In the genomic region with DNA sequence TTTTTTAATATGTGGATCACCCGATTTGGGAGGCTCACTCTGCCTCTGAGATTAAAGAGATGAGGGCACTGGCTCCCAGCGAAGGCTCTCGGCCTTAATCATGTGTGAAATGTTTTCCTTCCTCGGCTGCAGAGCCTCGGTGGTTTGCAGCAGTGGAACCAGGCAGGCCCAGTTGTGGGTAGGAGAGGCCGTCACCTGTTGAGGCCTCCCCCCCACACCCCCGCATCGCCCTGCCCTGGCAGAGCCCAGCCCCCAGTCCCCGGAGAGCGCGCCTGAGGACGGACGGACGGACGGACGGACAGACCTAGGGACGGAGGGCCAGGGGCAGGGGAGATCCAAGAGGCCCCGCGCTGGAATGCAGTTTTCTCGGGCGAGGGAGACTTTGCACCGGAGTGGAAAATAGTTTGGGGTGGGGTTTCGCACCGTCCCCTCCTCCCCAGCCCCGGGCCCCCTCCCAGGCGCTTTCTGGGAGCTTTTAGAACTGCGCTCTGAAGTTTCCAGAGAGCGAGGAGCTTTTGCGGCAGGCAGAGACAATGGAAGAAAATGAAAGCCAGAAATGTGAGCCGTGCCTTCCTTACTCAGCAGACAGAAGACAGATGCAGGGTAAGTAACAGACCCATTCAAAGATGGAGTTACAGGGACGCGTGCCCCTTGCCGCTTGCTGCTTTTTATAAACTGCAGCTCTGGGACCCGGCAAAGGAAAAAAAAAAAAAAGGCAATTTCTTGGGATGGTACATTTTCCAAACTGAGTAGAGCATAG, we compare ENCODE assay signal across 8 cellular contexts. TPM values are rescaled to one million over a fixed set of nuclear protein-coding genes. Genes with fewer than 3 reads are reported as not detected.
A peak's percentile ranks its signal among the peaks of the same experiment; 100 is the strongest.
DNase-seq lines count a peak whose midpoint lies in the region; ATAC-seq lines count a peak whose summit lies in the region.

A gene with protein sequence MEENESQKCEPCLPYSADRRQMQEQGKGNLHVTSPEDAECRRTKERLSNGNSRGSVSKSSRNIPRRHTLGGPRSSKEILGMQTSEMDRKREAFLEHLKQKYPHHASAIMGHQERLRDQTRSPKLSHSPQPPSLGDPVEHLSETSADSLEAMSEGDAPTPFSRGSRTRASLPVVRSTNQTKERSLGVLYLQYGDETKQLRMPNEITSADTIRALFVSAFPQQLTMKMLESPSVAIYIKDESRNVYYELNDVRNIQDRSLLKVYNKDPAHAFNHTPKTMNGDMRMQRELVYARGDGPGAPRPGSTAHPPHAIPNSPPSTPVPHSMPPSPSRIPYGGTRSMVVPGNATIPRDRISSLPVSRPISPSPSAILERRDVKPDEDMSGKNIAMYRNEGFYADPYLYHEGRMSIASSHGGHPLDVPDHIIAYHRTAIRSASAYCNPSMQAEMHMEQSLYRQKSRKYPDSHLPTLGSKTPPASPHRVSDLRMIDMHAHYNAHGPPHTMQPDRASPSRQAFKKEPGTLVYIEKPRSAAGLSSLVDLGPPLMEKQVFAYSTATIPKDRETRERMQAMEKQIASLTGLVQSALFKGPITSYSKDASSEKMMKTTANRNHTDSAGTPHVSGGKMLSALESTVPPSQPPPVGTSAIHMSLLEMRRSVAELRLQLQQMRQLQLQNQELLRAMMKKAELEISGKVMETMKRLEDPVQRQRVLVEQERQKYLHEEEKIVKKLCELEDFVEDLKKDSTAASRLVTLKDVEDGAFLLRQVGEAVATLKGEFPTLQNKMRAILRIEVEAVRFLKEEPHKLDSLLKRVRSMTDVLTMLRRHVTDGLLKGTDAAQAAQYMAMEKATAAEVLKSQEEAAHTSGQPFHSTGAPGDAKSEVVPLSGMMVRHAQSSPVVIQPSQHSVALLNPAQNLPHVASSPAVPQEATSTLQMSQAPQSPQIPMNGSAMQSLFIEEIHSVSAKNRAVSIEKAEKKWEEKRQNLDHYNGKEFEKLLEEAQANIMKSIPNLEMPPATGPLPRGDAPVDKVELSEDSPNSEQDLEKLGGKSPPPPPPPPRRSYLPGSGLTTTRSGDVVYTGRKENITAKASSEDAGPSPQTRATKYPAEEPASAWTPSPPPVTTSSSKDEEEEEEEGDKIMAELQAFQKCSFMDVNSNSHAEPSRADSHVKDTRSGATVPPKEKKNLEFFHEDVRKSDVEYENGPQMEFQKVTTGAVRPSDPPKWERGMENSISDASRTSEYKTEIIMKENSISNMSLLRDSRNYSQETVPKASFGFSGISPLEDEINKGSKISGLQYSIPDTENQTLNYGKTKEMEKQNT (N-terminal part only) (plus strand): TSS at position 478 of the 760 bp plus-strand sequence. CDS start 56 bp downstream, at position 534.

- ATAC-seq in HG03520 (IDR thresholded peaks at IDR 0.05; ENCODE audit: unreplicated experiment) (peak; percentile 27), GM18519 (IDR thresholded peaks at IDR 0.05; ENCODE audit: low FRiP score, unreplicated experiment) (no peak)

- peaks cover 41 to 48% (median 44%) of the 10 kb centered on the region in 3 donors for H3K4me1 ChIP-seq in skeletal muscle tissue (ENCODE audit: control insufficient read depth in 3 of 3, insufficient read depth in 3 of 3, low read length in 3 of 3)

- peak within 1 kb of the TSS; percentile 81 to 91 (median 89) for H3K9ac ChIP-seq in skeletal muscle tissue (ENCODE audit: low read depth in 1 of 3, low read length in 3 of 3)

- H3K4me3 ChIP-seq in iPS-18c (ENCODE audit: insufficient read depth, low read depth, low read length) (peak within 1 kb of the TSS; percentile 44), skeletal muscle tissue (ENCODE audit: low read length in 3 of 3) (peak within 1 kb of the TSS; percentile 76 to 81 (median 76))

- peak within 1 kb of the TSS; percentile 91 for H3K27ac ChIP-seq in skeletal muscle tissue (ENCODE audit: low read depth, low read length)

- no peaks in the 10 kb centered on the region for H3K9me3 ChIP-seq in iPS-18c (ENCODE audit: control insufficient read depth, insufficient read depth, low read length)
- H3K9me3 ChIP-seq in skeletal muscle tissue (ENCODE audit: control insufficient read depth in 3 of 3, low read length in 3 of 3) = no peaks in the 10 kb centered on the region

- H3K27me3 ChIP-seq in skeletal muscle tissue (ENCODE audit: control insufficient read depth in 3 of 3, insufficient read depth in 3 of 3, low read length in 3 of 3) = no peaks in the 10 kb centered on the region

- H3K36me3 ChIP-seq in skeletal muscle tissue (ENCODE audit: control insufficient read depth in 3 of 3, insufficient read depth in 3 of 3, low read length in 3 of 3) = no peaks in the 10 kb centered on the region

- peak; percentile 8 for DNase-seq in stimulated activated CD4-positive, alpha-beta T cell treated with anti-CD3 and anti-CD28 coated beads, Interleukin-4, amount 100 ng/mL, for 1 hour
- no peak for DNase-seq in stimulated activated CD4-positive, alpha-beta T cell treated with anti-CD3 and anti-CD28 coated beads, Interleukin-4, amount 100 ng/mL, for 24 hours
- DNase-seq in amniotic epithelial cell (ENCODE audit: low read depth) = peak; percentile 52
- no peak for DNase-seq in COLO668 (lab: John Stamatoyannopoulos, UW; ENCODE audit: unreplicated experiment)

RNA-seq across cellular contexts. Expression of the gene that starts here (rescaled TPM):
- total RNA-seq in skeletal muscle tissue = 16.2 TPM

Comparison
In these comparisons a context has a peak if more than half of its experiments do, and no peak if none do; other contexts are left out.
1. DNase-seq: peak in stimulated activated CD4-positive, alpha-beta T cell treated with anti-CD3 and anti-CD28 coated beads, Interleukin-4, amount 100 ng/mL, for 1 hour (single experiment) and amniotic epithelial cell (single experiment); none in stimulated activated CD4-positive, alpha-beta T cell treated with anti-CD3 and anti-CD28 coated beads, Interleukin-4, amount 100 ng/mL, for 24 hours (single experiment) and COLO668 (single experiment).